Comparison of ENCODE assay signal across 10 cellular contexts in genomic region chr2:235614900-235615712, GRCh38.
DNase-seq lines count a peak whose midpoint lies in the region; ATAC-seq and TF ChIP-seq lines count a peak whose summit lies in the region.
"Had no signal": no experiment of that assay in that cellular context is flagged by ENCODE, and none has a peak within 500 bp of the region (broad histone marks: within the 10 kb centered on the region; RNA-seq: fewer than 3 reads in every experiment).

No MANE protein-coding gene starts in this region.

- peaks cover 64% of the 10 kb centered on the region for H3K79me2 ChIP-seq in osteoblast (ENCODE audit: insufficient read depth, low read length)

- intact Hi-C loops in CD14-positive monocyte (cut with micrococcal nuclease): no loop called here
- intact Hi-C loops in CD4-positive, alpha-beta T cell (cut with DNase I, micrococcal nuclease): no loop called here

- no peaks in the 10 kb centered on the region for H3K36me3 Mint-ChIP-seq in CD14-positive monocyte
- peaks cover 2% of the 10 kb centered on the region for H3K36me3 Mint-ChIP-seq in mesothelial cell of epicardium
- H3K36me3 Mint-ChIP-seq in CD4-positive, alpha-beta T cell (ENCODE audit: low read depth): no peaks in the 10 kb centered on the region

- peaks cover 0 to 2% (median 0%) of the 10 kb centered on the region in 7 donors for H3K9me3 Mint-ChIP-seq in CD14-positive monocyte
- H3K9me3 Mint-ChIP-seq in mesothelial cell of epicardium: peaks cover 5% of the 10 kb centered on the region
- no peaks in the 10 kb centered on the region for H3K9me3 Mint-ChIP-seq in CD4-positive, alpha-beta T cell

- H3K27ac Mint-ChIP-seq in CD14-positive monocyte (peak overlapping the region in 1 of 7 donors; percentile 25), mesothelial cell of epicardium (no peak overlapping the region)
- H3K27ac Mint-ChIP-seq in CD4-positive, alpha-beta T cell: no peak overlapping the region

- no peaks in the 10 kb centered on the region for H3K9me3 ChIP-seq in osteoblast (ENCODE audit: low read depth, low read length)
- H3K9me3 ChIP-seq in CD4-positive, alpha-beta T cell (ENCODE audit: control insufficient read depth, low read length): no peaks in the 10 kb centered on the region

- peaks cover 15% of the 10 kb centered on the region for H3K4me1 Mint-ChIP-seq in CD14-positive monocyte
- peaks cover 5% of the 10 kb centered on the region for H3K4me1 Mint-ChIP-seq in mesothelial cell of epicardium
- H3K4me1 Mint-ChIP-seq in CD4-positive, alpha-beta T cell (ENCODE audit: low read depth): no peaks in the 10 kb centered on the region

- no peaks in the 10 kb centered on the region for H3K36me3 ChIP-seq in osteoblast (ENCODE audit: insufficient read depth, low read length)

- peaks cover 13% of the 10 kb centered on the region for H4K20me1 ChIP-seq in osteoblast (ENCODE audit: insufficient read depth, low read length)

- H3K27me3 Mint-ChIP-seq in CD14-positive monocyte (ENCODE audit: low read depth in 3 of 3) (peaks cover 0 to 8% (median 3%) of the 10 kb centered on the region in 3 donors), mesothelial cell of epicardium (ENCODE audit: low read depth) (no peaks in the 10 kb centered on the region)
- peaks cover 18% of the 10 kb centered on the region for H3K27me3 Mint-ChIP-seq in CD4-positive, alpha-beta T cell

- no peak for TF ChIP-seq CTCF in AG09309 (IDR thresholded peaks at IDR 0.05; ENCODE audit: control insufficient read depth, insufficient read depth, low read depth, low read length, missing control alignments)
- no peak for TF ChIP-seq CTCF in fibroblast of pulmonary artery (IDR thresholded peaks at IDR 0.05; ENCODE audit: low read length, missing control alignments)
- TF ChIP-seq CTCF in osteoblast (IDR thresholded peaks at IDR 0.05; ENCODE audit: extremely low read depth, low read depth, low read length): no peak
- no peak for TF ChIP-seq CTCF in CD14-positive monocyte (IDR thresholded peaks at IDR 0.05)
- no peak for TF ChIP-seq CTCF in mesothelial cell of epicardium (IDR thresholded peaks at IDR 0.05; ENCODE audit: unreplicated experiment)
- no peak for TF ChIP-seq CTCF in CD4-positive, alpha-beta T cell (IDR thresholded peaks at IDR 0.05)

- no peak overlapping the region for H3K4me3 Mint-ChIP-seq in CD14-positive monocyte
- no peak overlapping the region for H3K4me3 Mint-ChIP-seq in mesothelial cell of epicardium
- H3K4me3 Mint-ChIP-seq in CD4-positive, alpha-beta T cell: no peak overlapping the region

- H3K27ac ChIP-seq in osteoblast (ENCODE audit: low read depth, low read length): peak overlapping the region; percentile 96
- no peak overlapping the region for H3K27ac ChIP-seq in CD4-positive, alpha-beta T cell (ENCODE audit: low read depth, low read length)

- DNase-seq in AG09309 (ENCODE audit: low read depth) (peak; percentile 79), NCI-H524 (lab: John Stamatoyannopoulos, UW) (peak; percentile 40 to 68), fibroblast of pulmonary artery (ENCODE audit: low read depth) (peak; percentile 94), osteoblast (ENCODE audit: insufficient read length, low spot score, missing footprints) (peak; percentile 93), CD14-positive monocyte (ENCODE audit: low spot score) (no peak), mesothelial cell of epicardium (ENCODE audit: low spot score in 2 of 2, unreplicated experiment in 2 of 2) (no peak)
- DNase-seq in CD4-positive, alpha-beta T cell: no peak
- DNase-seq: activated effector memory CD4-positive, alpha-beta T cell treated with anti-CD3 and anti-CD28 coated beads, Interleukin-2, amount 50 U/mL, for 16 hours; DMS153 had no signal

- H3K27me3 ChIP-seq in osteoblast (ENCODE audit: insufficient read depth, low read length): no peaks in the 10 kb centered on the region
- no peaks in the 10 kb centered on the region for H3K27me3 ChIP-seq in CD4-positive, alpha-beta T cell (ENCODE audit: control insufficient read depth, insufficient read depth, low read length)

- no peak for ATAC-seq in GM18909 (IDR thresholded peaks at IDR 0.05; ENCODE audit: poor library complexity, unreplicated experiment)
- no peak for ATAC-seq in CD4-positive, alpha-beta T cell (ENCODE audit: poor library complexity)

- peaks cover 55% of the 10 kb centered on the region for H3K4me1 ChIP-seq in osteoblast (ENCODE audit: insufficient read depth, low read length)

- CTCF ChIA-PET in CD4-positive, alpha-beta T cell (lab: Charles Lee): no interaction called here

- POLR2A ChIA-PET in CD4-positive, alpha-beta T cell (lab: Charles Lee): no interaction called here

- H3K4me3 ChIP-seq in AG09309 (ENCODE audit: control insufficient read depth, low read depth, low read length) (no peak overlapping the region), fibroblast of pulmonary artery (replicated peaks; ENCODE audit: low read depth, low read length) (no peak overlapping the region), osteoblast (ENCODE audit: insufficient read depth, low read length) (peak overlapping the region; percentile 40)

- peak overlapping the region; percentile 74 for H3K4me2 ChIP-seq in osteoblast (ENCODE audit: insufficient read depth, low read length)

- H2AFZ ChIP-seq in osteoblast (ENCODE audit: low read length): no peak overlapping the region

Comparison
In these comparisons a context has a peak if more than half of its experiments do, and no peak if none do; other contexts are left out.
1. DNase-seq: peak in AG09309 (single experiment), NCI-H524 (2 of 2), fibroblast of pulmonary artery (single experiment) and osteoblast (single experiment); none in CD14-positive monocyte (single experiment), mesothelial cell of epicardium (0 of 2) and CD4-positive, alpha-beta T cell (0 of 10).